In the genomic region with DNA sequence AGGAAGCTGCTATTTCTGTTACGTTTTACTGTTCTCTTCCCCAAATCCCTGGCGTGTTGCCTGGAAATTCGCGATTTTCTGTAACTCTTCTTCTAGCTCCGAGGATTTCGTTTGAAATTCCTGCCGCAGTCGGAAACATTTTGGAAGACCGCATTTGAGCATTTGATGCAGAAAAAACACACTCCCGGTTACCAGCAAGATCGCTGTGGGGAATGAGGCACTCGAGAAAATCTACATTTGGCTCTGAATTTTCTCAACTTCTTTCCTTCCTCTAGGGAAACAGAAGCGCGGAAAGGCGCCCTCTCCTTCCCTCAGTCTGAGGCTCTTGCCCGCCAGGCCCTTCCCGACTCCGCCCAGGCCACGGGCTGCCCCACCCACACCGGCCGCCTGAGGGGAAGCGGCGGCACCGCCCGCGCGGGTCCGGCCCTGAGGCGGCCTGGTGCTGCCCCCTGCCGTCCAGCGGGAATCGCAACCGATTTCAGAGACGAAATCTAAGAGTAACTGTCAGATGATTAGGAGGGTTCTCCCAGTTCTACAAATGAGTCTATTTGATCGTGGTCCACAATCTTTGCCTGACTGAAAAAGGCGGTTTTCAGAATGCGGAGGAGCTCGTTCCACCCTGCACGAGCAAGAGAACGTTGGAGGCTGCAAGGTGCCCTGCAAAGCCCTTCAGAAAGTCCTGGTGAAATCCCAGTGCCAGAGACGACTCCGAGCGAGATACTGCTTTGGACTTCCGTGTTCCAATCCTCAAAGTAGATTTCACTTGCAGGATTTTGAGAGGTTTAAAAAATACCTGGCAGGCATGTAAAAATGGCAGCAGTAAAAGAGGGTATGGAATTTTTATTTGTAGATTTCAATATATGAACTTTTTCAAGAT, we compare ENCODE assay signal across 8 cellular contexts. TPM values are rescaled to one million over a fixed set of nuclear protein-coding genes. Genes with fewer than 3 reads are reported as not detected.
DNase-seq lines count a peak whose midpoint lies in the region; FAIRE-seq and TF ChIP-seq lines count a peak whose summit lies in the region.

No MANE protein-coding gene starts in this region.

- no peak overlapping the region for H3K27ac Mint-ChIP-seq in activated naive CD4-positive, alpha-beta T cell treated with anti-CD3 and anti-CD28 coated beads, Interleukin-2, amount 10 ng/mL, durations not matched to agents 7 days and 5 days

- CTCF ChIA-PET in activated naive CD4-positive, alpha-beta T cell treated with anti-CD3 and anti-CD28 coated beads, Interleukin-2, amount 10 ng/mL, durations not matched to agents 7 days and 5 days (lab: Charles Lee): interaction anchor here (0.8 to 2.7 kb wide), 10 partner anchors 9 to 315 kb away, joined by 3 to 8 read pairs (median 5); partner anchors contain the start of gene TUBGCP3

- H3K9me3 ChIP-seq in Loucy (ENCODE audit: insufficient read depth, low read depth, low read length): no peaks in the 10 kb centered on the region

- H3K4me2 ChIP-seq in Loucy (ENCODE audit: low read depth, low read length, poor library complexity, severe bottlenecking): peak overlapping the region; percentile 52

- in situ Hi-C loops in SK-MEL-5 (cut with HindIII; ENCODE audit: low pct_unique_long_range_greater_than_20kb, low sequenced_read_pairs): no loop called here

- no peak overlapping the region for H3K9ac ChIP-seq in Loucy (ENCODE audit: low read depth, low read length, poor library complexity, severe bottlenecking)

- peak overlapping the region; percentile 56 for H3K4me3 ChIP-seq in H7 (ENCODE audit: insufficient read depth, low read depth, low read length)
- peak overlapping the region; percentile 58 for H3K4me3 ChIP-seq in Loucy (ENCODE audit: low read length, poor library complexity, severe bottlenecking)

- H4K20me1 ChIP-seq in Loucy (ENCODE audit: insufficient read depth, low read length, poor library complexity, severe bottlenecking): no peaks in the 10 kb centered on the region

- H3K27me3 Mint-ChIP-seq in activated naive CD4-positive, alpha-beta T cell treated with anti-CD3 and anti-CD28 coated beads, Interleukin-2, amount 10 ng/mL, durations not matched to agents 7 days and 5 days: peaks cover 54% of the 10 kb centered on the region

- peak; percentile 74 for FAIRE-seq in G401.6 (lab: Jason Lieb, UNC)

- peak overlapping the region; percentile 94 for H2AFZ ChIP-seq in Loucy (ENCODE audit: low read length)

- no peaks in the 10 kb centered on the region for H3F3A ChIP-seq in Loucy (ENCODE audit: low read depth)

- DNase-seq in H7 (peak; percentile 97), SK-MEL-5 (ENCODE audit: low read depth, low spot score) (peak; percentile 85), germinal center (ENCODE audit: low spot score) (peak; percentile 93), occipital lobe (lab: John Stamatoyannopoulos, UW) (peak; percentile 86), superior temporal gyrus (ENCODE audit: extremely low spot score) (peak; percentile 89)
- DNase-seq in activated naive CD4-positive, alpha-beta T cell treated with anti-CD3 and anti-CD28 coated beads, Interleukin-2, amount 10 ng/mL, durations not matched to agents 7 days and 5 days: peak; percentile 90

- no peaks in the 10 kb centered on the region for H3K9me3 Mint-ChIP-seq in activated naive CD4-positive, alpha-beta T cell treated with anti-CD3 and anti-CD28 coated beads, Interleukin-2, amount 10 ng/mL, durations not matched to agents 7 days and 5 days

- H3K36me3 Mint-ChIP-seq in activated naive CD4-positive, alpha-beta T cell treated with anti-CD3 and anti-CD28 coated beads, Interleukin-2, amount 10 ng/mL, durations not matched to agents 7 days and 5 days: no peaks in the 10 kb centered on the region

- H3K27me3 ChIP-seq in H7 (ENCODE audit: control insufficient read depth, insufficient read depth, low read length): no peaks in the 10 kb centered on the region; the same call in 1 of the 2 replicates
- H3K27me3 ChIP-seq in Loucy (ENCODE audit: insufficient read depth, low read length, poor library complexity, severe bottlenecking): no peaks in the 10 kb centered on the region

- H3K4me3 Mint-ChIP-seq in activated naive CD4-positive, alpha-beta T cell treated with anti-CD3 and anti-CD28 coated beads, Interleukin-2, amount 10 ng/mL, durations not matched to agents 7 days and 5 days: peak overlapping the region; percentile 75

- H3K9me2 ChIP-seq in Loucy (replicated peaks; ENCODE audit: low read depth, low read length): no peaks in the 10 kb centered on the region

- H3K36me3 ChIP-seq in H7 (replicated peaks; ENCODE audit: control insufficient read depth, insufficient read depth, low read length) (no peaks in the 10 kb centered on the region), Loucy (ENCODE audit: insufficient read depth, low read length) (no peaks in the 10 kb centered on the region)

- peak; percentile 90 for TF ChIP-seq CTCF in Loucy (conservative IDR thresholded peaks at IDR 0.05; ENCODE audit: low read length)

- peaks cover 11% of the 10 kb centered on the region for H3K4me1 Mint-ChIP-seq in activated naive CD4-positive, alpha-beta T cell treated with anti-CD3 and anti-CD28 coated beads, Interleukin-2, amount 10 ng/mL, durations not matched to agents 7 days and 5 days

- H3K79me2 ChIP-seq in Loucy (ENCODE audit: insufficient read depth, low read length): no peaks in the 10 kb centered on the region

- H3K4me1 ChIP-seq in Loucy (ENCODE audit: insufficient read depth, low read length, poor library complexity, severe bottlenecking): peaks cover 3% of the 10 kb centered on the region

RNA-seq across cellular contexts. Expression of gene TUBGCP3, which starts 18.4 kb away (rescaled TPM):
- 19.2 and 25.8 TPM in 2 replicates for total RNA-seq in H7 (2014; rRNA removed; shearing (Covaris generic))
- total RNA-seq in SK-MEL-5 (2014; rRNA removed; shearing (Covaris generic)): 16.8 and 17.1 TPM in 2 replicates
- 25.1 and 32.4 TPM in 2 replicates for polyA plus RNA-seq in SK-MEL-5 (2015; cell fraction: cytosol; rRNA removed)
- polyA plus RNA-seq in SK-MEL-5 (2015; cell fraction: nucleus; rRNA removed): 36.5 and 44.3 TPM in 2 replicates
- 32.9 TPM for total RNA-seq in occipital lobe

Comparison
In these comparisons a context has a peak if more than half of its experiments do, and no peak if none do; other contexts are left out.
1. Peak in every context shown above with its lines: DNase-seq and H3K4me3 ChIP-seq.